1 cellular context compared by ENCODE assay signal in the genomic region with DNA sequence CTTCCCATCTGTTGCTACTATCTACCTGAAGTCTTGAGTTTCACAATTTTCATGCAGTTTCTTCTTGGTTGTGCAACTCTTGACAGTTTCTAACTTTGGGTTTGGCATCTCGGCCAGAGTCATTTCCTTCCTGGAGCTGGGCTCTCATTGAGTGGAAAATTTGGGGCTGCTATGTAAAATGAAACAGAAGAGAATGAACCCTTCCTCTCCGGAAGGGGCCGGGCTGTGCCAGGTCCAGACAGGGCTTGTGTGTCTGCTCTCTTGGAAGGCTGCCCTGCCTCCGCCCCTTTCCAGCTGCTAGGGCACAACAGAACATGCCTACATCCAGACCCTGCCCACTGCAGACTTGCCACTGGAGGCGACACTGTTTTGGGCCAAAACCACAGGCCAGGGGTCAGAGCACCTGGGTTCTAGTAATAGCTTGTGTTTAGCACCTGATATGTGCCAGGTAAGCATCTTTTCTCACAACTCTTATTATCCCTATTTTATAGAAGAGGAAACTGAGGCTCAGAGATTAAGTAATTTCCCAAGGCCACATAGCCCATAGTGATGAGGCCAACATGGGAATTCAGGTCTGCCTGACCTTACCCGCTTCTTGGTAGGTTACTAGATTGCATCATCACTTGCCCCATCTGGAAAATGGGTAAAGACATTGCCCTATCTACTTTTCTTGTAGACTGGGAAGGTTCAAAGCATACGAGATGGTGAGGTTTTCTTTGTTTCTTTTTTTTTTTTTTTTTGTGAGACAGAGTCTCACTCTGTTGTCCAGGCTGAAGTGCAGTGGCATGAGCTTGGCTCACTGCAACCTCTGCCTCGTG.
TF ChIP-seq lines count a peak whose summit lies in the region.

No MANE protein-coding gene starts in this region.

TF ChIP-seq in GM23338, 12 proteins besides CTCF, POLR2A, EP300 and RAD21 (continued from another document):
- TF ChIP-seq REST (IDR thresholded peaks at IDR 0.05; ENCODE audit: unreplicated experiment), result no peak
- no peak for TF ChIP-seq STAT1 (IDR thresholded peaks at IDR 0.05; ENCODE audit: unreplicated experiment)
- no peak for TF ChIP-seq NANOG (IDR thresholded peaks at IDR 0.05; ENCODE audit: borderline replicate concordance)
- TF ChIP-seq JUNB (IDR thresholded peaks at IDR 0.05; ENCODE audit: unreplicated experiment), result no peak
- TF ChIP-seq, protein P1, sequence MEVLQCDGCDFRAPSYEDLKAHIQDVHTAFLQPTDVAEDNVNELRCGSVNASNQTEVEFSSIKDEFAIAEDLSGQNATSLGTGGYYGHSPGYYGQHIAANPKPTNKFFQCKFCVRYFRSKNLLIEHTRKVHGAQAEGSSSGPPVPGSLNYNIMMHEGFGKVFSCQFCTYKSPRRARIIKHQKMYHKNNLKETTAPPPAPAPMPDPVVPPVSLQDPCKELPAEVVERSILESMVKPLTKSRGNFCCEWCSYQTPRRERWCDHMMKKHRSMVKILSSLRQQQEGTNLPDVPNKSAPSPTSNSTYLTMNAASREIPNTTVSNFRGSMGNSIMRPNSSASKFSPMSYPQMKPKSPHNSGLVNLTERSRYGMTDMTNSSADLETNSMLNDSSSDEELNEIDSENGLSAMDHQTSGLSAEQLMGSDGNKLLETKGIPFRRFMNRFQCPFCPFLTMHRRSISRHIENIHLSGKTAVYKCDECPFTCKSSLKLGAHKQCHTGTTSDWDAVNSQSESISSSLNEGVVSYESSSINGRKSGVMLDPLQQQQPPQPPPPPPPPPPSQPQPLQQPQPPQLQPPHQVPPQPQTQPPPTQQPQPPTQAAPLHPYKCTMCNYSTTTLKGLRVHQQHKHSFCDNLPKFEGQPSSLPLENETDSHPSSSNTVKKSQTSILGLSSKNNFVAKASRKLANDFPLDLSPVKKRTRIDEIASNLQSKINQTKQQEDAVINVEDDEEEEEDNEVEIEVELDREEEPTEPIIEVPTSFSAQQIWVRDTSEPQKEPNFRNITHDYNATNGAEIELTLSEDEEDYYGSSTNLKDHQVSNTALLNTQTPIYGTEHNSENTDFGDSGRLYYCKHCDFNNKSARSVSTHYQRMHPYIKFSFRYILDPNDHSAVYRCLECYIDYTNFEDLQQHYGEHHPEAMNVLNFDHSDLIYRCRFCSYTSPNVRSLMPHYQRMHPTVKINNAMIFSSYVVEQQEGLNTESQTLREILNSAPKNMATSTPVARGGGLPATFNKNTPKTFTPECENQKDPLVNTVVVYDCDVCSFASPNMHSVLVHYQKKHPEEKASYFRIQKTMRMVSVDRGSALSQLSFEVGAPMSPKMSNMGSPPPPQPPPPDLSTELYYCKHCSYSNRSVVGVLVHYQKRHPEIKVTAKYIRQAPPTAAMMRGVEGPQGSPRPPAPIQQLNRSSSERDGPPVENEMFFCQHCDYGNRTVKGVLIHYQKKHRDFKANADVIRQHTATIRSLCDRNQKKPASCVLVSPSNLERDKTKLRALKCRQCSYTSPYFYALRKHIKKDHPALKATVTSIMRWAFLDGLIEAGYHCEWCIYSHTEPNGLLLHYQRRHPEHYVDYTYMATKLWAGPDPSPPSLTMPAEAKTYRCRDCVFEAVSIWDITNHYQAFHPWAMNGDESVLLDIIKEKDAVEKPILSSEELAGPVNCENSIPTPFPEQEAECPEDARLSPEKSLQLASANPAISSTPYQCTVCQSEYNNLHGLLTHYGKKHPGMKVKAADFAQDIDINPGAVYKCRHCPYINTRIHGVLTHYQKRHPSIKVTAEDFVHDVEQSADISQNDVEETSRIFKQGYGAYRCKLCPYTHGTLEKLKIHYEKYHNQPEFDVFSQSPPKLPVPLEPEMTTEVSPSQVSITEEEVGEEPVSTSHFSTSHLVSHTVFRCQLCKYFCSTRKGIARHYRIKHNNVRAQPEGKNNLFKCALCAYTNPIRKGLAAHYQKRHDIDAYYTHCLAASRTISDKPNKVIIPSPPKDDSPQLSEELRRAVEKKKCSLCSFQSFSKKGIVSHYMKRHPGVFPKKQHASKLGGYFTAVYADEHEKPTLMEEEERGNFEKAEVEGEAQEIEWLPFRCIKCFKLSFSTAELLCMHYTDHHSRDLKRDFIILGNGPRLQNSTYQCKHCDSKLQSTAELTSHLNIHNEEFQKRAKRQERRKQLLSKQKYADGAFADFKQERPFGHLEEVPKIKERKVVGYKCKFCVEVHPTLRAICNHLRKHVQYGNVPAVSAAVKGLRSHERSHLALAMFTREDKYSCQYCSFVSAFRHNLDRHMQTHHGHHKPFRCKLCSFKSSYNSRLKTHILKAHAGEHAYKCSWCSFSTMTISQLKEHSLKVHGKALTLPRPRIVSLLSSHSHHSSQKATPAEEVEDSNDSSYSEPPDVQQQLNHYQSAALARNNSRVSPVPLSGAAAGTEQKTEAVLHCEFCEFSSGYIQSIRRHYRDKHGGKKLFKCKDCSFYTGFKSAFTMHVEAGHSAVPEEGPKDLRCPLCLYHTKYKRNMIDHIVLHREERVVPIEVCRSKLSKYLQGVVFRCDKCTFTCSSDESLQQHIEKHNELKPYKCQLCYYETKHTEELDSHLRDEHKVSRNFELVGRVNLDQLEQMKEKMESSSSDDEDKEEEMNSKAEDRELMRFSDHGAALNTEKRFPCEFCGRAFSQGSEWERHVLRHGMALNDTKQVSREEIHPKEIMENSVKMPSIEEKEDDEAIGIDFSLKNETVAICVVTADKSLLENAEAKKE (CRISPR knock-in tag; IDR thresholded peaks at IDR 0.05), result no peak
- TF ChIP-seq ZNF114 (CRISPR knock-in tag; IDR thresholded peaks at IDR 0.05), result no peak
- TF ChIP-seq ZNF331 (CRISPR knock-in tag; IDR thresholded peaks at IDR 0.05; ENCODE audit: low read depth), result no peak
- TF ChIP-seq EZH2 (IDR thresholded peaks at IDR 0.05; ENCODE audit: low read depth, unreplicated experiment), result no peak
- TF ChIP-seq ETS1 (IDR thresholded peaks at IDR 0.05), result no peak
- no peak for TF ChIP-seq POLR2AphosphoS5 (IDR thresholded peaks at IDR 0.05; ENCODE audit: low read depth)
- TF ChIP-seq CREB1 (CRISPR knock-in tag; IDR thresholded peaks at IDR 0.05; ENCODE audit: low read depth), result no peak
TF ChIP-seq in GM23338: peak in this region for 0.
